In genomic region chr10:128421731-128422130, GRCh38 we compare ENCODE assay signal across 26 cellular contexts.
"Had no signal": no experiment of that assay in that cellular context is flagged by ENCODE, and none has a peak within 500 bp of the region (broad histone marks: within the 10 kb centered on the region; RNA-seq: fewer than 3 reads in every experiment).

No MANE protein-coding gene starts in this region.

- H3K4me3 ChIP-seq: coronary artery, dorsolateral prefrontal cortex, esophagus squamous epithelium, gastroesophageal sphincter had no signal

- H3K27me3 ChIP-seq: brain microvascular endothelial cell, esophagus squamous epithelium had no signal

- H3K4me1 ChIP-seq: esophagus squamous epithelium, gastroesophageal sphincter had no signal

- DNase-seq: activated B cell treated with CpG ODN at 0.5 μM for 24 hours; activated CD4-positive, alpha-beta T cell treated with anti-CD3 and anti-CD28 coated beads for 48 hours; activated CD4-positive, alpha-beta T cell treated with anti-CD3 and anti-CD28 coated beads, Interleukin-2, amount 50 U/mL, for 1 hour; activated CD4-positive, alpha-beta T cell treated with anti-CD3 and anti-CD28 coated beads, Interleukin-2, amount 50 U/mL, for 48 hours; activated CD8-positive, alpha-beta memory T cell treated with anti-CD3 and anti-CD28 coated beads for 24 hours; activated CD8-positive, alpha-beta T cell treated with anti-CD3 and anti-CD28 coated beads for 36 hours; activated effector memory CD4-positive, alpha-beta T cell treated with Interleukin-2 at 50 U/mL for 16 hours; activated gamma-delta T cell treated with Interleukin-2 at 50 U/mL for 16 hours; activated naive CD4-positive, alpha-beta T cell treated with anti-CD3 and anti-CD28 coated beads, Interleukin-2, amount 50 U/mL, for 16 hours; activated naive CD4-positive, alpha-beta T cell treated with Interleukin-2 at 50 U/mL for 16 hours; activated T-cell treated with anti-CD3 and anti-CD28 coated beads, Interleukin-2, amount 50 U/mL, for 4 hours; amniotic stem cell; anterior cingulate cortex; brain microvascular endothelial cell; dorsolateral prefrontal cortex; effector CD4-positive, alpha-beta T cell; effector memory CD8-positive, alpha-beta T cell; erythroblast; esophagus squamous epithelium; foreskin melanocyte; T-helper 2 cell; WERI-Rb-1 had no signal

- ATAC-seq: activated CD4-positive, CD25-positive, alpha-beta regulatory T cell treated with anti-CD3 and anti-CD28 coated beads, Interleukin-2, amount 50 U/mL, for 24 hours; activated CD8-positive, alpha-beta T cell treated with anti-CD3 and anti-CD28 coated beads for 36 hours; activated T-cell treated with anti-CD3 and anti-CD28 coated beads, Interleukin-2, amount 50 U/mL, for 4 hours; activated T-helper 17 cell treated with anti-CD3 and anti-CD28 coated beads, Interleukin-2, amount 50 U/mL, for 72 hours; effector memory CD8-positive, alpha-beta T cell; gastroesophageal sphincter had no signal

- H3K9me3 ChIP-seq: esophagus squamous epithelium, gastroesophageal sphincter had no signal

- H3K36me3 ChIP-seq: brain microvascular endothelial cell, esophagus squamous epithelium, gastroesophageal sphincter, WERI-Rb-1 had no signal

- H3K27ac ChIP-seq: brain microvascular endothelial cell, coronary artery, dorsolateral prefrontal cortex, esophagus squamous epithelium, gastroesophageal sphincter, WERI-Rb-1 had no signal
